Comparison of ENCODE assay signal across 8 cellular contexts in the genomic region with DNA sequence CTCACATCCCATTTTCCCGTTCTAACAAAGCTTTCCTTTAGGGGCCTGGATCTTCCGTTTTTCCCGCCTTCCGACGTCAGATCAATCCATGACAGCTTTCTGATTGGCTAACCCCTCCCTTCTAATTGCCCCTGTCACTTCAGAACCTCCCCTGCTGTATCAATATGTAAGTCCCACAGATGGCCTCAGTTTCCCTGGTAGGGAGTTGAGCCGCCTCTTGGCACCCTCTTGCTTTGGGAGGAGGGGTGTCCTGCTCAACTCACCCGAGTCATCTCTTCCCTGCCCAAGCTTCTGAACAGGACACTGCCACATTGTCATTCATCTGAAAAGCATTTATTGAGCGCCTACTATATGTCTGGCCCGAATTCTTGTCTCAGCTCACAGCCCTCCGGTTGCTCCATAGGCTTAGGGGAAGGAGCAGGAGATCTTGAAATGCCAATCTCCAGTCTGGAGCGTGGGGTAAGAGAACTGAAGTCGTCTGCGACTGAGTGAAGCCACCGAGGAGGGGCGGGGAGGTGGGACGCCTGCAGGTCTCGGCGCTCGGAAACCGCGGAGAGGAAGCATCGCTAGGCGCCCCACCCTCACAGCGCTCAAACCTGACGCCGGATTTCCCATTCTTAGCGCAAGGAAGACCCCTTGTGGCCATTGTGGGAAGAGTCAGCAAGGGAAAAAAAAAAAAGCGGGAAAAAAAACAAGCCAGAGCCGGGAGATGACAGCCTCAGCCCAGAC. TPM values are rescaled to one million over a fixed set of nuclear protein-coding genes. Genes with fewer than 3 reads are reported as not detected.
DNase-seq lines count a peak whose midpoint lies in the region; ATAC-seq and TF ChIP-seq lines count a peak whose summit lies in the region.

No MANE protein-coding gene starts in this region.

- no peak for TF ChIP-seq CTCF in activated B cell treated with CpG ODN at 0.5 μM for 24 hours (IDR thresholded peaks at IDR 0.05)
- TF ChIP-seq CTCF in cardiac fibroblast (IDR thresholded peaks at IDR 0.05; ENCODE audit: low read depth, low read length) = peak; percentile 77
- TF ChIP-seq CTCF in kidney epithelial cell (IDR thresholded peaks at IDR 0.05; ENCODE audit: insufficient read depth, low read length, poor library complexity, severe bottlenecking) = peak; percentile 86

- POLR2A ChIA-PET in activated B cell treated with CpG ODN at 0.5 μM for 24 hours (lab: Charles Lee) = interaction anchor here (0.6 to 2.8 kb wide), 5 partner anchors 27 to 627 kb away, joined by 4 to 28 read pairs (median 6); partner anchors contain the start of genes CBX5, HNRNPA1 and SMUG1

- H3K36me3 Mint-ChIP-seq in activated B cell treated with CpG ODN at 0.5 μM for 24 hours (ENCODE audit: low read depth) = no peaks in the 10 kb centered on the region

- peak overlapping the region; percentile 38 to 48 for H3K4me3 ChIP-seq in cardiac fibroblast (replicated peaks in 1 of 2; ENCODE audit: low read depth in 2 of 2, low read length in 2 of 2)
- H3K4me3 ChIP-seq in kidney epithelial cell (ENCODE audit: low read depth, low read length) = peak overlapping the region; percentile 19

- peaks cover 6% of the 10 kb centered on the region for H3K27me3 ChIP-seq in kidney epithelial cell (ENCODE audit: control insufficient read depth, insufficient read depth, low read length)

- ATAC-seq in HG02642 (IDR thresholded peaks at IDR 0.05; ENCODE audit: poor library complexity, unreplicated experiment) (peak; percentile 35), activated B cell treated with CpG ODN at 0.5 μM for 24 hours (ENCODE audit: low read depth) (peak; percentile 62), HG03521 (IDR thresholded peaks at IDR 0.05; ENCODE audit: unreplicated experiment) (no peak)

- H3K27ac Mint-ChIP-seq in activated B cell treated with CpG ODN at 0.5 μM for 24 hours = peak overlapping the region; percentile 70

- H3K4me3 Mint-ChIP-seq in activated B cell treated with CpG ODN at 0.5 μM for 24 hours = peak overlapping the region; percentile 83

- H3K27me3 Mint-ChIP-seq in activated B cell treated with CpG ODN at 0.5 μM for 24 hours = no peaks in the 10 kb centered on the region

- H3K36me3 ChIP-seq in kidney epithelial cell (ENCODE audit: control insufficient read depth, insufficient read depth, low read length) = no peaks in the 10 kb centered on the region

- H3K9me3 Mint-ChIP-seq in activated B cell treated with CpG ODN at 0.5 μM for 24 hours = no peaks in the 10 kb centered on the region

- peak; percentile 67 for DNase-seq in COLO668 (lab: John Stamatoyannopoulos, UW; ENCODE audit: unreplicated experiment)
- DNase-seq in NCI-H345 (lab: John Stamatoyannopoulos, UW) = peak; percentile 94
- DNase-seq in activated B cell treated with CpG ODN at 0.5 μM for 24 hours = peak; percentile 68
- DNase-seq in cardiac fibroblast (ENCODE audit: low read depth in 2 of 2) = peak; percentile 82 to 85
- DNase-seq in kidney epithelial cell (ENCODE audit: low read depth) = no peak
- DNase-seq in stimulated activated CD4-positive, alpha-beta T cell treated with anti-CD3 and anti-CD28 coated beads, Interleukin-15, amount 100 ng/mL, for 24 hours = peak; percentile 85

- intact Hi-C loops in activated B cell treated with CpG ODN at 0.5 μM for 24 hours (cut with micrococcal nuclease) = loop anchor here (10.0 kb wide), 1 partner anchor 892 kb away; the partner anchor contains the start of gene AAAS

- CTCF ChIA-PET in activated B cell treated with CpG ODN at 0.5 μM for 24 hours (lab: Charles Lee) = interaction anchor here (0.7 to 3.6 kb wide), 10 partner anchors 10 to 212 kb away, joined by 3 to 20 read pairs (median 6); partner anchors contain the start of gene COPZ1

- peaks cover 45% of the 10 kb centered on the region for H3K4me1 Mint-ChIP-seq in activated B cell treated with CpG ODN at 0.5 μM for 24 hours

RNA-seq across cellular contexts. Expression of gene SMUG1, which starts 28.0 kb away (rescaled TPM):
- total RNA-seq in activated B cell treated with CpG ODN at 0.5 μM for 24 hours (31.2 and 38.6 TPM in 2 replicates), kidney epithelial cell (66.5 and 67.1 TPM in 2 replicates)
